ENCODE assay signal across 16 cellular contexts in the genomic region with DNA sequence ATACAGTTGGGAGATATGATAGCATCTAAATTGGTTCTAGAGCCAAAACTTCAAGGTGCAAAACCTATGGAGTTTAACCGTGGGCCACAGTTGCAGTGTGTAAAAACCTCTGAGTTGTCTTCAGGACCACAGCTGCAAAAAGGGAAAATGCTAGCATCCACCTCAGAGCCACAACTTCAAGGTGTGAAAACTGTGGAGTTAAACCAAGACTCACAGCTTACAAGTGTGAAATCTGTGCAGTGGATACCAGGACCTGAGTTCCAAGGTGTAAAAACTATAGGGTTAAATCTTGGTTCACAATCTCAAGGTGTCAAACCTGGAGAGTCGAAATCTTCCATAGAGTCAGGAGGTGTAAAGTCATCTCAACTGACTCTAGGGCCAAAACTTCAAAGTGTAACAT.
"Had no signal": no experiment of that assay in that cellular context is flagged by ENCODE, and none has a peak within 500 bp of the region (broad histone marks: within the 10 kb centered on the region; RNA-seq: fewer than 3 reads in every experiment).

No MANE protein-coding gene starts in this region.

- H3K4me3 ChIP-seq: lung, right atrium auricular region, testis, tibial nerve had no signal

- DNase-seq: cerebellar nuclear complex; foreskin keratinocyte; left colon; left ventricle myocardium superior; mesenchymal stem cell; naive B cell; small intestine; stimulated activated CD4-positive, alpha-beta T cell treated with anti-CD3 and anti-CD28 coated beads, Interleukin-12 subunit alpha, Interleukin-12 subunit beta, amount 100 ng/mL, for 4 hours; testis had no signal

- H3K27ac ChIP-seq: foreskin keratinocyte, right atrium auricular region, testis, tibial nerve had no signal

- H3K4me1 ChIP-seq: right atrium auricular region, testis, tibial nerve had no signal

- H3K27me3 ChIP-seq: foreskin keratinocyte, right atrium auricular region, testis had no signal

- H3K4me3 Mint-ChIP-seq: dendritic cell treated with granulocyte-macrophage colony-stimulating factor and Interleukin-4, amounts not matched to agents 40 ng/mL and 50 ng/mL, for 4 days; naive B cell; neural crest cell; stimulated activated naive CD8-positive, alpha-beta T cell treated with anti-CD3 and anti-CD28 coated beads, Interleukin-15, Interleukin-2, amounts not matched to agents 100 ng/mL and 50 ng/mL, for 24 hours had no signal

- H3K4me1 Mint-ChIP-seq: naive B cell, neural crest cell had no signal

- H3K27ac Mint-ChIP-seq: dendritic cell treated with granulocyte-macrophage colony-stimulating factor and Interleukin-4, amounts not matched to agents 40 ng/mL and 50 ng/mL, for 4 days; naive B cell; stimulated activated naive CD8-positive, alpha-beta T cell treated with anti-CD3 and anti-CD28 coated beads, Interleukin-15, Interleukin-2, amounts not matched to agents 100 ng/mL and 50 ng/mL, for 24 hours had no signal

- H3K36me3 ChIP-seq: right atrium auricular region, tibial nerve had no signal

- ATAC-seq: foreskin keratinocyte, left colon, left ventricle myocardium superior had no signal

- FAIRE-seq: colon, small intestine had no signal

- H3K9me3 ChIP-seq: testis had no signal
